17 cellular contexts compared by ENCODE assay signal in genomic region chr16:717651-718245, GRCh38. TPM values are rescaled to one million over a fixed set of nuclear protein-coding genes. Genes with fewer than 3 reads are reported as not detected.
DNase-seq lines count a peak whose midpoint lies in the region; ATAC-seq and TF ChIP-seq lines count a peak whose summit lies in the region.
"Had no signal": no experiment of that assay in that cellular context is flagged by ENCODE, and none has a peak within 500 bp of the region (broad histone marks: within the 10 kb centered on the region; RNA-seq: fewer than 3 reads in every experiment).

No MANE protein-coding gene starts in this region.

- H3K27ac ChIP-seq in HEK293 (ENCODE audit: extremely low read depth, low read depth, low read length): no peak overlapping the region
- H3K27ac ChIP-seq in RWPE1: peak overlapping the region; percentile 95
- H3K27ac ChIP-seq in temporal lobe (ENCODE audit: low read depth, low read length): peak overlapping the region; percentile 98
- H3K27ac ChIP-seq: GM23248, SJCRH30 had no signal

- H3K4me1 ChIP-seq in HEK293 (ENCODE audit: control insufficient read depth, insufficient read depth, low read length): peaks cover 13% of the 10 kb centered on the region

- ATAC-seq in GM18873 (IDR thresholded peaks at IDR 0.05; ENCODE audit: low FRiP score, unreplicated experiment): no peak
- no peak for ATAC-seq in HG03520 (IDR thresholded peaks at IDR 0.05; ENCODE audit: unreplicated experiment)
- ATAC-seq: PC-3 had no signal

- peaks cover 0 to 9% of the 10 kb centered on the region in 2 experiments; a peak in 1 of 3 replicates for H3K36me3 ChIP-seq in HEK293 (ENCODE audit: control insufficient read depth in 2 of 2, insufficient read depth in 1 of 2, low read length in 2 of 2)
- H3K36me3 ChIP-seq: SJCRH30 had no signal

- no peak for TF ChIP-seq CTCF in HEK293 (tag by site-specific recombination; IDR thresholded peaks at IDR 0.05)
- TF ChIP-seq CTCF in RWPE1 (conservative IDR thresholded peaks at IDR 0.05; ENCODE audit: low read depth): no peak

- no peak for DNase-seq in RWPE1 (ENCODE audit: low spot score)
- peak; percentile 31 for DNase-seq in globus pallidus (ENCODE audit: low spot score)
- DNase-seq in germinal center (ENCODE audit: low spot score): no peak
- DNase-seq: ACHN, DND-41, GM23248, NCI-H1092 treated with DMSO at 0.1 percent for 48 hours, NCI-H345, NCI-H524 treated with DMSO at 0.1 percent for 48 hours, PC-3, SJCRH30 had no signal

- no peak overlapping the region for H3K4me3 ChIP-seq in HEK293 (ENCODE audit: low read depth, low read length)
- H3K4me3 ChIP-seq: GM23248, HAP-1, SJCRH30 had no signal

- no peaks in the 10 kb centered on the region for H3K9me3 ChIP-seq in HEK293 (ENCODE audit: control insufficient read depth, insufficient read depth, low read depth, low read length)
- H3K9me3 ChIP-seq: HAP-1, SJCRH30 had no signal

- CTCF ChIA-PET in HEK293 (lab: Yijun Ruan, JAX): interaction anchor here (5.7 kb wide), 1 partner anchor 69 kb away, joined by 34 read pairs; the partner anchor contains the start of genes CHTF18 and RPUSD1
- CTCF ChIA-PET in RWPE1 (lab: Yijun Ruan, JAX): no interaction called here

- POLR2A ChIA-PET in HEK293 (lab: Yijun Ruan, JAX): interaction anchor here (1.5 kb wide), 1 partner anchor 71 kb away, joined by 4 read pairs; the partner anchor contains the start of genes CHTF18 and RPUSD1
- POLR2A ChIA-PET in RWPE1 (lab: Yijun Ruan, JAX; ENCODE audit: low non-redundant PET): no interaction called here

TF ChIP-seq in HEK293, 187 proteins besides CTCF, POLR2A, EP300 and RAD21:
- TF ChIP-seq PRDM6 (tag by site-specific recombination; IDR thresholded peaks at IDR 0.05): no peak
- TF ChIP-seq HIC1 (tag by site-specific recombination; IDR thresholded peaks at IDR 0.05): peak; percentile 82
- no peak for TF ChIP-seq ZBTB10 (tag by site-specific recombination; IDR thresholded peaks at IDR 0.05)

RNA-seq across cellular contexts. Expression of gene METRN, which starts 2.8 kb away (rescaled TPM):
- total RNA-seq in temporal lobe: 6.9 TPM

RNA-seq across cellular contexts. Expression of gene ANTKMT, which starts 3.2 kb away (rescaled TPM):
- 12.3 TPM for total RNA-seq in temporal lobe

RNA-seq across cellular contexts. Expression of gene CCDC78, which starts 8.5 kb away (rescaled TPM):
- total RNA-seq in temporal lobe: 2.5 TPM

RNA-seq across cellular contexts. Expression of gene HAGHL, which starts 9.2 kb away (rescaled TPM):
- 9.6 TPM for total RNA-seq in temporal lobe

RNA-seq across cellular contexts. Expression of gene FBXL16, which starts 12.1 kb away (rescaled TPM):
- total RNA-seq in temporal lobe: 9.3 TPM
- total RNA-seq: LHCN-M2 had no signal
